Comparison of ENCODE assay signal across 1 cellular context in the genomic region with DNA sequence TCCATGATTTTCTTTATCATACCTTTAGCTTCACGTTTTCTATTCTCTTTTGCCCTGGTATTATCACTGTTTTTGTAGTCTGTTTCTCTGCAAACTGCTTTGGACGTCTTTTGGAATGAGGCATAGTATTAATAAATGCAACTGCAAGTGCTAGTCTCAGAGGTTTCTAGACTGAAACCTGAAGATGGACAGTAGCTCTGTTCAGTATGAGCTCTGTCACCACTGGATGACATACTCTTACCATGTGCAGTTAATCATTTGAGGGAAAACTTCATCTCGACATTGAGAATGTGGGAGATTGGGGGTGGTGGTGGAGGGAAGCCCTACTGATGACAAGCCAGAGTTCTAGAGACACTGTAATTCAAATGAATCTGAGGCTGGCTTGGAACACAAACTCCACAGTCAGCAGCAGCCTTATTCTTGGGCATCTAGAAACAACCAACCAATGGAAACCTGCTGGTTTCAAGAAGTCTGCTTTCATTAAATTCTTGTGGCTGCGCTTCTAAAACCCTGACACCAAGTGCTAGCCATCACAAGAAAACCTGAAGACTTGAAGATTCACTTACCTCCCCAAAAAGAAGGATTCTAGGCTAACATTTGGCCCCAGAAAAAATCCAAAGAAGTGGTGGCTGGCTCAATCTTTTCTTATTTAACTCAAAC.
TF ChIP-seq lines count a peak whose summit lies in the region.

No MANE protein-coding gene starts in this region.

TF ChIP-seq in GM23338, 12 proteins besides CTCF, POLR2A, EP300 and RAD21 (continued from another document):
- TF ChIP-seq ZNF462 (CRISPR knock-in tag; IDR thresholded peaks at IDR 0.05) (no peak), ZNF114 (CRISPR knock-in tag; IDR thresholded peaks at IDR 0.05) (no peak), POLR2AphosphoS5 (IDR thresholded peaks at IDR 0.05; ENCODE audit: low read depth) (no peak), CREB1 (CRISPR knock-in tag; IDR thresholded peaks at IDR 0.05; ENCODE audit: low read depth) (no peak), JUNB (IDR thresholded peaks at IDR 0.05; ENCODE audit: unreplicated experiment) (no peak)
- TF ChIP-seq, protein P1, sequence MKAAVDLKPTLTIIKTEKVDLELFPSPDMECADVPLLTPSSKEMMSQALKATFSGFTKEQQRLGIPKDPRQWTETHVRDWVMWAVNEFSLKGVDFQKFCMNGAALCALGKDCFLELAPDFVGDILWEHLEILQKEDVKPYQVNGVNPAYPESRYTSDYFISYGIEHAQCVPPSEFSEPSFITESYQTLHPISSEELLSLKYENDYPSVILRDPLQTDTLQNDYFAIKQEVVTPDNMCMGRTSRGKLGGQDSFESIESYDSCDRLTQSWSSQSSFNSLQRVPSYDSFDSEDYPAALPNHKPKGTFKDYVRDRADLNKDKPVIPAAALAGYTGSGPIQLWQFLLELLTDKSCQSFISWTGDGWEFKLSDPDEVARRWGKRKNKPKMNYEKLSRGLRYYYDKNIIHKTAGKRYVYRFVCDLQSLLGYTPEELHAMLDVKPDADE (IDR thresholded peaks at IDR 0.05): no peak
TF ChIP-seq in GM23338: peak in this region for 0.
